Comparison of ENCODE assay signal across 16 cellular contexts in genomic region chr4:94488667-94489066, GRCh38. TPM values are rescaled to one million over a fixed set of nuclear protein-coding genes. Genes with fewer than 3 reads are reported as not detected.
DNase-seq lines count a peak whose midpoint lies in the region; ATAC-seq and TF ChIP-seq lines count a peak whose summit lies in the region.
"Had no signal": no experiment of that assay in that cellular context is flagged by ENCODE, and none has a peak within 500 bp of the region (broad histone marks: within the 10 kb centered on the region; RNA-seq: fewer than 3 reads in every experiment).

No MANE protein-coding gene starts in this region.

- no peak overlapping the region for H3K9ac ChIP-seq in endocrine pancreas (ENCODE audit: control insufficient read depth, insufficient read depth, low read length)

- no peak overlapping the region for H3K27ac ChIP-seq in Panc1 (ENCODE audit: low read length)
- H3K27ac ChIP-seq: C4-2B, spleen had no signal

- no TSS peak for BruUV-seq in Panc1 (replicated peaks; lab: Mats Ljungman, UMichigan)

- TF ChIP-seq CTCF in Panc1 (IDR thresholded peaks at IDR 0.05) = no peak

- H3K4me3 ChIP-seq in Panc1 (ENCODE audit: low read depth in 2 of 2, low read length in 2 of 2) (no peak overlapping the region), endocrine pancreas (ENCODE audit: control insufficient read depth, insufficient read depth, low read length) (peak overlapping the region; percentile 3)
- H3K4me3 ChIP-seq: spleen had no signal

- intact Hi-C loops in Panc1 (cut with micrococcal nuclease; ENCODE audit: unreplicated experiment) = no loop called here
- intact Hi-C loops in posterior vena cava (cut with DNase I) = no loop called here

- H3K36me3 ChIP-seq in Panc1 (ENCODE audit: control insufficient read depth, insufficient read depth, low read length) = no peaks in the 10 kb centered on the region
- no peaks in the 10 kb centered on the region for H3K36me3 ChIP-seq in endocrine pancreas (ENCODE audit: control insufficient read depth, insufficient read depth, low read length)
- H3K36me3 ChIP-seq: spleen had no signal

- POLR2A ChIA-PET in Panc1 (lab: Charles Lee) = no interaction called here

- H3K27me3 ChIP-seq in Panc1 (ENCODE audit: control insufficient read depth, insufficient read depth, low read length) (no peaks in the 10 kb centered on the region), endocrine pancreas (ENCODE audit: control insufficient read depth, insufficient read depth, low read length) (no peaks in the 10 kb centered on the region)
- H3K27me3 ChIP-seq: spleen had no signal

- ATAC-seq in Panc1 (peak; percentile 77), GM21528 (IDR thresholded peaks at IDR 0.05; ENCODE audit: low FRiP score, unreplicated experiment) (no peak)
- ATAC-seq: activated naive CD8-positive, alpha-beta T cell treated with anti-CD3 and anti-CD28 coated beads, Interleukin-2, amount 50 U/mL, for 24 hours; naive thymus-derived CD4-positive, alpha-beta T cell had no signal

- CTCF ChIA-PET in Panc1 (lab: Charles Lee) = no interaction called here

- DNase-seq in EH (ENCODE audit: low read depth) = peak; percentile 90
- DNase-seq in Panc1 (ENCODE audit: low read depth, low spot score) = no peak
- DNase-seq in kidney tubule cell (ENCODE audit: low spot score) = peak; percentile 65
- no peak for DNase-seq in NCI-H2196 treated with DMSO at 0.1 percent for 48 hours (lab: John Stamatoyannopoulos, UW; ENCODE audit: unreplicated experiment)
- DNase-seq in NCI-H2171 treated with DMSO at 0.1 percent for 48 hours (lab: John Stamatoyannopoulos, UW) = no peak
- no peak for DNase-seq in posterior vena cava (ENCODE audit: low spot score)
- DNase-seq: activated naive CD8-positive, alpha-beta T cell treated with anti-CD3 and anti-CD28 coated beads, Interleukin-2, amount 50 U/mL, for 24 hours; GOT3; KG1; naive thymus-derived CD4-positive, alpha-beta T cell; NCI-H2029; OCI-M1; spleen had no signal

- H3K4me1 ChIP-seq in Panc1 (ENCODE audit: control insufficient read depth, insufficient read depth, low read length) (peaks cover 6% of the 10 kb centered on the region), endocrine pancreas (ENCODE audit: control insufficient read depth, insufficient read depth, low read length) (peaks cover 26% of the 10 kb centered on the region)

- H3K9me3 ChIP-seq in Panc1 (ENCODE audit: control insufficient read depth, insufficient read depth, low read depth, low read length) (no peaks in the 10 kb centered on the region), endocrine pancreas (ENCODE audit: control insufficient read depth, low read length) (no peaks in the 10 kb centered on the region)
- H3K9me3 ChIP-seq: spleen had no signal

- in situ Hi-C loops in Panc1 (cut with HindIII; ENCODE audit: low pct_unique_long_range_greater_than_20kb, low sequenced_read_pairs) = no loop called here

RNA-seq across cellular contexts. Expression of gene PDLIM5, which starts 36.9 kb away (rescaled TPM):
- 44.7 TPM for total RNA-seq in Panc1 (2021; ENCODE audit: unreplicated experiment)
- 20.6 TPM for polyA plus RNA-seq in Panc1 (2012; ENCODE audit: insufficient read length)
- 100 to 1,000 TPM; 418 to 594 TPM for total RNA-seq in posterior vena cava

Comparison
In these comparisons a context has a peak if more than half of its experiments do, and no peak if none do; other contexts are left out.
1. DNase-seq: peak in EH (single experiment) and kidney tubule cell (single experiment); none in Panc1 (single experiment), NCI-H2196 treated with DMSO at 0.1 percent for 48 hours (single experiment), NCI-H2171 treated with DMSO at 0.1 percent for 48 hours (single experiment) and posterior vena cava (single experiment).